Comparison of ENCODE assay signal across 17 cellular contexts in genomic region chr17:46013502-46014165, GRCh38. TPM values are rescaled to one million over a fixed set of nuclear protein-coding genes. Genes with fewer than 3 reads are reported as not detected.
A peak's percentile ranks its signal among the peaks of the same experiment; 100 is the strongest.
DNase-seq lines count a peak whose midpoint lies in the region; ATAC-seq and TF ChIP-seq lines count a peak whose summit lies in the region.
"Had no signal": no experiment of that assay in that cellular context is flagged by ENCODE, and none has a peak within 500 bp of the region (broad histone marks: within the 10 kb centered on the region; RNA-seq: fewer than 3 reads in every experiment).

No MANE protein-coding gene starts in this region.

- H3K4me1 ChIP-seq in SJCRH30 (peaks cover 18% of the 10 kb centered on the region), spleen (peaks cover 0 to 7% (median 0%) of the 10 kb centered on the region in 6 donors), GM23338 (ENCODE audit: insufficient read depth) (no peaks in the 10 kb centered on the region)
- H3K4me1 ChIP-seq: esophagus muscularis mucosa, right atrium auricular region had no signal

- H3K9me3 Mint-ChIP-seq in GM23338: peaks cover 4% of the 10 kb centered on the region; the same call in 2 of the 3 replicates
- H3K9me3 Mint-ChIP-seq: activated CD4-positive, alpha-beta memory T cell treated with anti-CD3 and anti-CD28 coated beads, Interleukin-2, amount 10 ng/mL, durations not matched to agents 7 days and 5 days had no signal

- no peaks in the 10 kb centered on the region for H3K36me3 Mint-ChIP-seq in GM23338 (ENCODE audit: low read depth)

- H3K27ac ChIP-seq in SJCRH30 (0 out of 2 replicates have a peak overlapping the region, but pooled peaks have one; percentile 4), spleen (no peak overlapping the region), GM23338 (ENCODE audit: low read depth) (no peak overlapping the region)
- H3K27ac ChIP-seq: esophagus muscularis mucosa, right atrium auricular region had no signal

- H3K27me3 Mint-ChIP-seq in GM23338 (ENCODE audit: insufficient read depth, low read depth, poor library complexity): peaks cover 8% of the 10 kb centered on the region
- H3K27me3 Mint-ChIP-seq: activated CD4-positive, alpha-beta memory T cell treated with anti-CD3 and anti-CD28 coated beads, Interleukin-2, amount 10 ng/mL, durations not matched to agents 7 days and 5 days had no signal

- H3K27me3 ChIP-seq in SJCRH30: no peaks in the 10 kb centered on the region
- peaks cover 0 to 6% (median 0%) of the 10 kb centered on the region in 7 donors for H3K27me3 ChIP-seq in spleen (replicated peaks in 1 of 7)
- no peaks in the 10 kb centered on the region for H3K27me3 ChIP-seq in GM23338 (ENCODE audit: insufficient read depth)
- H3K27me3 ChIP-seq: esophagus muscularis mucosa, right atrium auricular region, suprapubic skin had no signal

- TF ChIP-seq POLR2A in spleen (IDR thresholded peaks at IDR 0.05): no peak

- no peaks in the 10 kb centered on the region; the same call in 2 of the 3 replicates for H3K4me1 Mint-ChIP-seq in GM23338

- no peaks in the 10 kb centered on the region for H3K9me2 ChIP-seq in GM23338 (ENCODE audit: insufficient read depth)

- H2AFZ ChIP-seq in GM23338: no peak overlapping the region

- H3K4me2 ChIP-seq in GM23338: no peak overlapping the region

- H3K4me3 Mint-ChIP-seq in GM23338: no peak overlapping the region
- H3K4me3 Mint-ChIP-seq: activated CD4-positive, alpha-beta memory T cell treated with anti-CD3 and anti-CD28 coated beads, Interleukin-2, amount 10 ng/mL, durations not matched to agents 7 days and 5 days had no signal

- no peaks in the 10 kb centered on the region for H4K20me1 ChIP-seq in GM23338 (replicated peaks; ENCODE audit: insufficient read depth)

- no peak overlapping the region for H3K4me3 ChIP-seq in SJCRH30
- H3K4me3 ChIP-seq in fibroblast of villous mesenchyme (ENCODE audit: low read depth, low read length): no peak overlapping the region
- no peak overlapping the region for H3K4me3 ChIP-seq in spleen
- H3K4me3 ChIP-seq in GM23338: no peak overlapping the region
- H3K4me3 ChIP-seq: esophagus muscularis mucosa, GM12878, right atrium auricular region, suprapubic skin had no signal

- intact Hi-C loops in spleen (cut with DNase I; ENCODE audit: low total_unique reads): no loop called here

- no peaks in the 10 kb centered on the region for H3F3A ChIP-seq in GM23338 (replicated peaks; ENCODE audit: low read depth)

- ATAC-seq in GM23338 (no peak), HG02938 (IDR thresholded peaks at IDR 0.05; ENCODE audit: unreplicated experiment) (no peak)
- ATAC-seq: GM12878 had no signal

- H3K79me2 ChIP-seq in GM23338 (replicated peaks; ENCODE audit: insufficient read depth): no peaks in the 10 kb centered on the region

- H3K36me3 ChIP-seq in SJCRH30 (no peaks in the 10 kb centered on the region), spleen (no peaks in the 10 kb centered on the region), GM23338 (ENCODE audit: insufficient read depth) (no peaks in the 10 kb centered on the region)
- H3K36me3 ChIP-seq: esophagus muscularis mucosa, right atrium auricular region, suprapubic skin had no signal

- DNase-seq in GM04504 (ENCODE audit: low read depth) (peak; percentile 65), SJCRH30 (peak; percentile 69 to 77), fibroblast of villous mesenchyme (ENCODE audit: low read depth) (peak; percentile 39), spleen (peak; percentile 21), GM23338 (ENCODE audit: low spot score) (no peak), germinal center (ENCODE audit: low spot score) (no peak)
- DNase-seq: activated CD4-positive, alpha-beta memory T cell treated with anti-CD3 and anti-CD28 coated beads, Interleukin-2, amount 10 ng/mL, durations not matched to agents 7 days and 5 days; activated naive CD4-positive, alpha-beta T cell; NCI-H446 treated with DMSO at 0.1 percent for 48 hours; RPMI8226; T1000 had no signal

- 83 to 90% (median 88%) methylated on average over 9 of the region's 9 CpGs for WGBS in spleen, 5 donors

- H3K9me3 ChIP-seq in SJCRH30 (replicated peaks): no peaks in the 10 kb centered on the region
- no peaks in the 10 kb centered on the region for H3K9me3 ChIP-seq in spleen
- H3K9me3 ChIP-seq: esophagus muscularis mucosa, right atrium auricular region, suprapubic skin had no signal

- H3K27ac Mint-ChIP-seq in GM23338: no peak overlapping the region
- H3K27ac Mint-ChIP-seq: activated CD4-positive, alpha-beta memory T cell treated with anti-CD3 and anti-CD28 coated beads, Interleukin-2, amount 10 ng/mL, durations not matched to agents 7 days and 5 days had no signal

- TF ChIP-seq CTCF in fibroblast of villous mesenchyme (IDR thresholded peaks at IDR 0.05; ENCODE audit: insufficient read depth, low read depth, low read length) (no peak), spleen (IDR thresholded peaks at IDR 0.05 in 8 of 11, conservative IDR thresholded peaks at IDR 0.05 in 3 of 11) (no peak), GM23338 (conservative IDR thresholded peaks at IDR 0.05; ENCODE audit: low read depth in 2 of 2) (no peak)

TF ChIP-seq in GM23338, 12 proteins besides CTCF, POLR2A, EP300 and RAD21:
- no peak for TF ChIP-seq EZH2phosphoT487 (IDR thresholded peaks at IDR 0.05; ENCODE audit: unreplicated experiment)
- TF ChIP-seq NANOG (IDR thresholded peaks at IDR 0.05; ENCODE audit: borderline replicate concordance): no peak
- no peak for TF ChIP-seq CREB1 (CRISPR knock-in tag; IDR thresholded peaks at IDR 0.05; ENCODE audit: low read depth)
- no peak for TF ChIP-seq JUNB (IDR thresholded peaks at IDR 0.05; ENCODE audit: unreplicated experiment)

RNA-seq across cellular contexts. Expression of gene STH, which starts 14.6 kb away (rescaled TPM):
- total RNA-seq in SJCRH30 (2014; rRNA removed; shearing (Covaris generic)): 0.43 TPM in 1 of 2 replicates, not detected in the other
- not detected in 2 replicates for total RNA-seq in fibroblast of villous mesenchyme
- total RNA-seq in spleen: not detected
- polyA plus RNA-seq in spleen: not detected
- not detected in 2 replicates for total RNA-seq in GM23338 (2014; rRNA removed; shearing (Covaris generic))
- 0.55 TPM in 1 of 2 replicates, not detected in the other for polyA plus RNA-seq in GM23338 (2016; fragmentation: Nextera tagmentation; extraction: Ambion mirVana)
- total RNA-seq: activated CD4-positive, alpha-beta memory T cell treated with anti-CD3 and anti-CD28 coated beads, Interleukin-2, amount 10 ng/mL, durations not matched to agents 7 days and 5 days; esophagus muscularis mucosa; GM12878; kidney epithelial cell; right atrium auricular region; suprapubic skin had no signal
- polyA plus RNA-seq: GM12878 had no signal

Comparison
In these comparisons a context has a peak if more than half of its experiments do, and no peak if none do; other contexts are left out.
1. DNase-seq: peak in GM04504 (single experiment), SJCRH30 (2 of 2), fibroblast of villous mesenchyme (single experiment) and spleen (single experiment); none in GM23338 (single experiment) and germinal center (single experiment).